In the genomic region with DNA sequence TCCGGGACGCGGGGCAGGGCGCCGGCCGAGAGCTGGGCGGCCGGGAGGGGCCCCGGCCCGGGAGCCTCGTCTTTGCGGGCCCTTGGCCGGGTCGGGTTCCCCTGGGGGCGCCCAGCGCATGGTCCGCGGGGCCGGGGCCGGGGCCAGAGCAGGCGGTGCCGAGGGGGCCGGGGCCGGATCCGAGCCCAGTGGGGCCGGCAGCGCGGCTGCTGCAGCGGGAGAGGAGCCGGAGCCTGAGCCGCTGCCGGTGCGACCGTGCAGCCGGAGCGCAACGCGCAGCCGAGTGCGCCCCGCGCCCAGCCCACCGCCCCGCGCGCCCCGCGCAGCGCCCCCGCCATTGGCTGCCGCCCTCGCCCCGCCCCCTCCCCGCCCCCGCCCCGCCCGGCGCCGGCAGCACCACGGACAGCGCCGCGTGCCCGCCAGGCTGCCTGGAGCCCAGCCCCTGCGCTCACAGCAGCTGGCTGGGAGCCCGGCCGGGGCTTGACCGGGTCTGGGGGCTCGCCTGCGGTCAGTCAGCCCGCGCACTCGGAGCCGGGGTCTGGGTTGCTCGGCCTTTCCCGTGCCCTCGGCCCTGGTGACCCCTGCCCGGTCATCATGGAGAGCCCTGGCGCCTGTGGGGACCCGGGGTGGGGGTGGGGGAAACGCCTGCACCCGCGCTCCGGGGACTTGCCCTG, we compare ENCODE assay signal across 8 cellular contexts. TPM values are rescaled to one million over a fixed set of nuclear protein-coding genes. Genes with fewer than 3 reads are reported as not detected.
DNase-seq lines count a peak whose midpoint lies in the region; ATAC-seq and TF ChIP-seq lines count a peak whose summit lies in the region.

A gene (minus strand): TSS at position 287 of the 674 bp plus-strand sequence. CDS start 308 bp downstream, outside the sequence.

- H4K20me1 ChIP-seq in OCI-LY1 (ENCODE audit: insufficient read depth, low read length), result no peaks in the 10 kb centered on the region

- ATAC-seq in activated naive CD4-positive, alpha-beta T cell treated with anti-CD3 and anti-CD28 coated beads, Interleukin-2, amount 50 U/mL, for 72 hours, result peak; percentile 65 to 81
- ATAC-seq in GM21619 (IDR thresholded peaks at IDR 0.05; ENCODE audit: unreplicated experiment), result no peak
- no peak for ATAC-seq in HG03175 (IDR thresholded peaks at IDR 0.05; ENCODE audit: unreplicated experiment)

- no peak within 1 kb of the TSS for H2AFZ ChIP-seq in OCI-LY1 (ENCODE audit: low read length)

- H3K27ac Mint-ChIP-seq in activated naive CD4-positive, alpha-beta T cell treated with anti-CD3 and anti-CD28 coated beads, Interleukin-2, amount 50 U/mL, for 72 hours, result no peak within 1 kb of the TSS

- H3K9me3 Mint-ChIP-seq in activated naive CD4-positive, alpha-beta T cell treated with anti-CD3 and anti-CD28 coated beads, Interleukin-2, amount 50 U/mL, for 72 hours, result no peaks in the 10 kb centered on the region

- no peak within 1 kb of the TSS for H3K9ac ChIP-seq in OCI-LY1 (ENCODE audit: low read length)

- H3K27ac ChIP-seq in OCI-LY1 (ENCODE audit: low read depth, low read length, poor library complexity, severe bottlenecking), result no peak within 1 kb of the TSS

- TF ChIP-seq CTCF in OCI-LY1 (IDR thresholded peaks at IDR 0.05; ENCODE audit: low read length), result no peak

- H3K36me3 Mint-ChIP-seq in activated naive CD4-positive, alpha-beta T cell treated with anti-CD3 and anti-CD28 coated beads, Interleukin-2, amount 50 U/mL, for 72 hours, result no peaks in the 10 kb centered on the region

- H3K4me3 ChIP-seq in OCI-LY1 (ENCODE audit: low read depth, low read length, poor library complexity, severe bottlenecking), result no peak within 1 kb of the TSS

- no peaks in the 10 kb centered on the region for H3F3A ChIP-seq in OCI-LY1 (ENCODE audit: insufficient read depth, low read length)

- no peaks in the 10 kb centered on the region for H3K9me3 ChIP-seq in OCI-LY1 (ENCODE audit: low read length)

- peaks cover 5% of the 10 kb centered on the region; the same call in 1 of the 2 replicates for H3K27me3 ChIP-seq in OCI-LY1 (ENCODE audit: insufficient read depth, low read length)

- peak within 1 kb of the TSS; percentile 4; the same call in 1 of the 2 replicates for H3K4me2 ChIP-seq in OCI-LY1 (ENCODE audit: low read length)

- no peaks in the 10 kb centered on the region for H3K9me2 ChIP-seq in OCI-LY1 (ENCODE audit: low read depth, low read length)

- peak; percentile 43 for DNase-seq in stimulated activated CD4-positive, alpha-beta T cell treated with anti-CD3 and anti-CD28 coated beads, Interleukin-12 subunit alpha, Interleukin-12 subunit beta, amount 100 ng/mL, for 4 hours
- DNase-seq in stimulated activated CD4-positive, alpha-beta T cell treated with anti-CD3 and anti-CD28 coated beads, Interleukin-1b, Interleukin-23, amount 100 ng/mL, for 48 hours, result no peak
- DNase-seq in activated naive CD4-positive, alpha-beta T cell treated with anti-CD3 and anti-CD28 coated beads, Interleukin-2, amount 50 U/mL, for 72 hours (ENCODE audit: low spot score in 2 of 2), result peak in 1 of 2 donors; percentile 60
- peak; percentile 70 for DNase-seq in hepatic stellate cell (ENCODE audit: low spot score)
- DNase-seq in stimulated activated CD4-positive, alpha-beta T cell treated with anti-CD3 and anti-CD28 coated beads, Interleukin-1b, Interleukin-23, amount 100 ng/mL, for 4 hours (ENCODE audit: low read depth in 2 of 2), result peak; percentile 11 to 42

- H3K4me1 ChIP-seq in OCI-LY1 (ENCODE audit: insufficient read depth, low read length, severe bottlenecking), result no peaks in the 10 kb centered on the region

- no peaks in the 10 kb centered on the region for H3K79me2 ChIP-seq in OCI-LY1 (ENCODE audit: insufficient read depth, low read length)

- no peaks in the 10 kb centered on the region for H3K36me3 ChIP-seq in OCI-LY1 (ENCODE audit: insufficient read depth, low read length)

RNA-seq across cellular contexts. Expression of the gene that starts here (rescaled TPM):
- not detected for total RNA-seq in activated naive CD4-positive, alpha-beta T cell treated with anti-CD3 and anti-CD28 coated beads, Interleukin-2, amount 50 U/mL, for 72 hours

Comparison
In these comparisons a context has a peak if more than half of its experiments do, and no peak if none do; other contexts are left out.
1. Peak in ATAC-seq in activated naive CD4-positive, alpha-beta T cell treated with anti-CD3 and anti-CD28 coated beads, Interleukin-2, amount 50 U/mL, for 72 hours; RNA of the gene not detected or under 1 TPM.